Comparison of ENCODE assay signal across 8 cellular contexts in the genomic region with DNA sequence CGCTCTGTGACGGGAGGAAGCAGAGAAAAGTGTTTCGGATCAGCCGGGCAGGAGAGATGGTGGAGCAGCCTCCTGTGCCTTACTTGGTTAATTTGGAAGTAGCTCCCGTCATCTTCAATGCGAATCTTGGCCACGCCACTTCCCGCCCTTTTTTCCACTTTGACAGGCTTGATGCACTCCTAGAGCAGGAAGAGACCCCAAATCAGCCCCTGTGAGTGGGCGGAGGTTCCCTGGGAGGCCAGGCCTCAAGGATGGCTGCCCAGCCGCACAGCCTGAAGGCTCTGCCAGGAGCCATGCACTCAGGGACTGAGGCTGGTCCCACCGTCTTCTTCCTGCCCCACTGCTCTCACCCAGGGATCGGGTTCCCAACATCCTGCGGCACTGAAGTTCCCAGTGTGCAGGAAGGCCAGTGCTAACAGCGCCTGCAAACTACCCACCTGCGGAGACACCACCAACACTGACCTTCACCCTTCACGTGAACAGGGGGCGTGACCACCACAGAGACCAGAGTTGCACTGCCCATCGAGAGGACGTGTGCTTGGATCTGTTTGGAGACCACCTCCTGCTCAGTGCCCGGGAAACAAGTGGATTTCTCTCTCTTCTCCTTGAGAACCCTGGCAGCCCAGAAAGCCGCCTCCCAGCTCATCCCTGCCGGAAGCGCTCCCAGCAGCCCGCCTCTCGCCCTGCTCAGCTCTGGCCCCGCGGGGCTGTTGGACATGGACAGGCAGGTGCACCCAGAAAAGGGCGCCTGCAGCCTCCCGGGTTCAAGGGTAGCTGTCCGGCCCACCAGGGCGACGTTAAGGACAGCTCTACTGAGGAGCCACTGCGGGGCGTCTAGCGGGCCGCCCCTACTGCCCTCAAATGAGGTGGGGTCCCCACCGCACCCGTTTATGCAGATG. TPM values are rescaled to one million over a fixed set of nuclear protein-coding genes. Genes with fewer than 3 reads are reported as not detected.
DNase-seq lines count a peak whose midpoint lies in the region; ATAC-seq lines count a peak whose summit lies in the region.

No MANE protein-coding gene starts in this region.

- ATAC-seq in GM21528 (IDR thresholded peaks at IDR 0.05; ENCODE audit: low FRiP score, unreplicated experiment), result no peak

- H3K4me3 ChIP-seq in stomach smooth muscle (ENCODE audit: low read length in 2 of 2), result peak overlapping the region; percentile 60 to 84

- peaks cover 15% of the 10 kb centered on the region for H3K4me1 ChIP-seq in stomach smooth muscle (ENCODE audit: control insufficient read depth, insufficient read depth, low read length)

- H3K36me3 ChIP-seq in stomach smooth muscle (ENCODE audit: control insufficient read depth in 2 of 2, insufficient read depth in 2 of 2, low read length in 2 of 2), result peaks cover 14 to 23% of the 10 kb centered on the region in 2 donors

- H3K27ac Mint-ChIP-seq in activated naive CD8-positive, alpha-beta T cell, result no peak overlapping the region
- no peak overlapping the region for H3K27ac Mint-ChIP-seq in immature natural killer cell

- H3K27me3 Mint-ChIP-seq in activated naive CD8-positive, alpha-beta T cell, result no peaks in the 10 kb centered on the region
- H3K27me3 Mint-ChIP-seq in immature natural killer cell (ENCODE audit: low read depth in 3 of 3), result peaks cover 0 to 4% (median 1%) of the 10 kb centered on the region in 3 donors

- H3K36me3 Mint-ChIP-seq in activated naive CD8-positive, alpha-beta T cell, result peaks cover 2% of the 10 kb centered on the region
- peaks cover 0 to 7% (median 0%) of the 10 kb centered on the region in 3 donors for H3K36me3 Mint-ChIP-seq in immature natural killer cell

- H3K9ac ChIP-seq in stomach smooth muscle (ENCODE audit: low read length in 2 of 2), result peak overlapping the region; percentile 69 to 89

- peak overlapping the region; percentile 76 for H3K4me3 Mint-ChIP-seq in activated naive CD8-positive, alpha-beta T cell
- H3K4me3 Mint-ChIP-seq in immature natural killer cell, result peak overlapping the region; percentile 33 to 77 (median 69)

- no peak overlapping the region for H3K27ac ChIP-seq in stomach smooth muscle (ENCODE audit: low read length)

- DNase-seq in DMS53 (lab: John Stamatoyannopoulos, UW) (peak; percentile 47), DMS53 treated with DMSO at 0.1 percent for 48 hours (lab: John Stamatoyannopoulos, UW; ENCODE audit: unreplicated experiment) (no peak), immature natural killer cell (no peak), activated gamma-delta T cell treated with Interleukin-2 at 50 U/mL for 16 hours (no peak), OCI-M2 (lab: John Stamatoyannopoulos, UW; ENCODE audit: unreplicated experiment) (no peak)

- no peaks in the 10 kb centered on the region for H3K9me3 Mint-ChIP-seq in activated naive CD8-positive, alpha-beta T cell (ENCODE audit: low read depth)
- no peaks in the 10 kb centered on the region for H3K9me3 Mint-ChIP-seq in immature natural killer cell

- H3K9me3 ChIP-seq in stomach smooth muscle (ENCODE audit: control insufficient read depth in 2 of 2, low read length in 2 of 2), result no peaks in the 10 kb centered on the region

- H3K27me3 ChIP-seq in stomach smooth muscle (ENCODE audit: control insufficient read depth in 1 of 2, insufficient read depth in 2 of 2, low read length in 2 of 2), result no peaks in the 10 kb centered on the region

- peaks cover 6% of the 10 kb centered on the region for H3K4me1 Mint-ChIP-seq in activated naive CD8-positive, alpha-beta T cell (ENCODE audit: low read depth)
- peaks cover 8 to 15% of the 10 kb centered on the region in 2 donors for H3K4me1 Mint-ChIP-seq in immature natural killer cell

RNA-seq across cellular contexts. Expression of a gene that starts 1.0 kb away (rescaled TPM):
- 10 to 100 TPM in 2 of 3 donors, 1 to 10 TPM in 1; 4.6 to 25.5 (median 17.5) TPM for polyA plus RNA-seq in immature natural killer cell

RNA-seq across cellular contexts. Expression of a gene that starts 12.9 kb away (rescaled TPM):
- 10 to 100 TPM in 1 of 3 donors, 1 to 10 TPM in 2; 6.4 to 12.0 (median 9.1) TPM for polyA plus RNA-seq in immature natural killer cell

RNA-seq across cellular contexts. Expression of a gene that starts 13.6 kb away (rescaled TPM):
- 1 to 10 TPM in 2 of 3 donors, under 1 TPM in 1; 0.34 to 1.7 (median 1.4) TPM for polyA plus RNA-seq in immature natural killer cell

RNA-seq across cellular contexts. Expression of a gene that starts 18.9 kb away (rescaled TPM):
- 100 to 1,000 TPM in 1 of 3 donors, 10 to 100 TPM in 2; 71.7 to 110 (median 94.1) TPM for polyA plus RNA-seq in immature natural killer cell

RNA-seq across cellular contexts. Expression of a gene that starts 20.7 kb away (rescaled TPM):
- not detected for polyA plus RNA-seq in immature natural killer cell
